Comparison of ENCODE assay signal across 25 cellular contexts in genomic region chr16:66507731-66508239, GRCh38. TPM values are rescaled to one million over a fixed set of nuclear protein-coding genes. Genes with fewer than 3 reads are reported as not detected.
A peak's percentile ranks its signal among the peaks of the same experiment; 100 is the strongest.
DNase-seq lines count a peak whose midpoint lies in the region; ATAC-seq, FAIRE-seq and TF ChIP-seq lines count a peak whose summit lies in the region.
"Had no signal": no experiment of that assay in that cellular context is flagged by ENCODE, and none has a peak within 500 bp of the region (broad histone marks: within the 10 kb centered on the region; RNA-seq: fewer than 3 reads in every experiment).

No MANE protein-coding gene starts in this region.

- H3K9me3 ChIP-seq in A549 (peaks cover 9% of the 10 kb centered on the region), RWPE2 (ENCODE audit: severe bottlenecking) (no peaks in the 10 kb centered on the region), keratinocyte (ENCODE audit: control insufficient read depth, low read depth, low read length) (no peaks in the 10 kb centered on the region), sigmoid colon (no peaks in the 10 kb centered on the region)
- H3K9me3 ChIP-seq: BLaER1 treated with 17β-estradiol and CSF1 and Interleukin-3, amounts not matched to agents 10 nM and 100 nM; HAP-1 had no signal

- H3K4me3 ChIP-seq in A549 (0 out of 3 replicates have a peak overlapping the region, but pooled peaks have one; percentile 4), RWPE2 (ENCODE audit: severe bottlenecking) (no peak overlapping the region), keratinocyte (ENCODE audit: control insufficient read depth in 2 of 3, extremely low read depth in 1 of 3, insufficient read depth in 2 of 3, low read depth in 1 of 3, low read length in 3 of 3) (no peak overlapping the region), sigmoid colon (no peak overlapping the region)
- H3K4me3 ChIP-seq: BLaER1 treated with 17β-estradiol and CSF1 and Interleukin-3, amounts not matched to agents 10 nM and 100 nM; HAP-1 had no signal

- ATAC-seq in A549, result peak in 1 of 2 experiments; percentile 6; a peak in 2 of 6 replicates
- no peak for ATAC-seq in RWPE2 (ENCODE audit: low read depth)
- no peak for ATAC-seq in GM18867 (IDR thresholded peaks at IDR 0.05; ENCODE audit: unreplicated experiment)
- ATAC-seq: WTC11 had no signal

- CTCF ChIA-PET in A549 (lab: Yijun Ruan, JAX), result interaction anchor here (1.0 to 8.2 kb wide), 8 partner anchors 20 to 150 kb away, joined by 3 to 68 read pairs (median 5); partner anchors contain the start of gene CKLF

- 34% methylated on average over 4 of the region's 4 CpGs for WGBS in A549 (ENCODE audit: missing lambda C conversion rate)
- WGBS in sigmoid colon, 2 donors, result 63 to 80% methylated on average over 4 of the region's 4 CpGs

- H3K4me1 ChIP-seq in A549 (peaks cover 73% of the 10 kb centered on the region), RWPE2 (ENCODE audit: insufficient read depth, poor library complexity, severe bottlenecking) (peaks cover 49% of the 10 kb centered on the region), keratinocyte (ENCODE audit: control insufficient read depth, extremely low read depth, insufficient read depth, low read length) (peaks cover 47% of the 10 kb centered on the region), sigmoid colon (peaks cover 0 to 31% (median 25%) of the 10 kb centered on the region in 4 donors)

- no peak overlapping the region for H2AFZ ChIP-seq in keratinocyte (ENCODE audit: control insufficient read depth, low read length)

- no peaks in the 10 kb centered on the region for H4K20me1 ChIP-seq in keratinocyte (ENCODE audit: control insufficient read depth, extremely low read depth, insufficient read depth, low read length)
- H4K20me1 ChIP-seq: BLaER1 treated with 17β-estradiol and CSF1 and Interleukin-3, amounts not matched to agents 10 nM and 100 nM had no signal

- H3K27me3 ChIP-seq in RWPE2 (ENCODE audit: insufficient read depth, poor library complexity, severe bottlenecking) (no peaks in the 10 kb centered on the region), keratinocyte (ENCODE audit: control insufficient read depth, extremely low read depth, insufficient read depth, low read length) (no peaks in the 10 kb centered on the region), sigmoid colon (no peaks in the 10 kb centered on the region)
- H3K27me3 ChIP-seq: BLaER1 treated with 17β-estradiol and CSF1 and Interleukin-3, amounts not matched to agents 10 nM and 100 nM had no signal

- TF ChIP-seq CTCF in A549 (IDR thresholded peaks at IDR 0.05), result no peak
- no peak for TF ChIP-seq CTCF in RWPE2 (IDR thresholded peaks at IDR 0.05; ENCODE audit: poor library complexity, severe bottlenecking)
- TF ChIP-seq CTCF in keratinocyte (optimal IDR thresholded peaks at IDR 0.05 in 1 of 3, IDR thresholded peaks at IDR 0.05 in 1 of 3, conservative IDR thresholded peaks at IDR 0.05 in 1 of 3; ENCODE audit: extremely low read depth in 1 of 3, insufficient read depth in 2 of 3, low read length in 3 of 3), result no peak
- no peak for TF ChIP-seq CTCF in sigmoid colon (IDR thresholded peaks at IDR 0.05)

- POLR2A ChIA-PET in A549 (lab: Yijun Ruan, JAX), result interaction anchor here (0.6 to 1.9 kb wide), 4 partner anchors 16 to 101 kb away, joined by 3 to 7 read pairs (median 3); partner anchors contain the start of gene CKLF

- TF ChIP-seq POLR2A in A549 (IDR thresholded peaks at IDR 0.05; ENCODE audit: low read length), result no peak
- TF ChIP-seq POLR2A in sigmoid colon (IDR thresholded peaks at IDR 0.05), result no peak

- DNase-seq in A549 (ENCODE audit: low read depth in 1 of 2, low spot score in 1 of 2) (peak in 1 of 2 experiments; percentile 36), RWPE2 (ENCODE audit: low spot score) (no peak), keratinocyte (ENCODE audit: low read depth, low spot score) (no peak), sigmoid colon (peak; percentile 45), NCI-H187 treated with DMSO at 0.1 percent for 48 hours (lab: John Stamatoyannopoulos, UW) (no peak), NCI-H2107 (lab: John Stamatoyannopoulos, UW) (no peak), NCI-H2227 (lab: John Stamatoyannopoulos, UW; ENCODE audit: unreplicated experiment) (no peak)
- DNase-seq: activated CD4-positive, alpha-beta memory T cell treated with anti-CD3 and anti-CD28 coated beads for 36 hours; activated effector memory CD4-positive, alpha-beta T cell treated with Interleukin-2 at 50 U/mL for 16 hours; activated naive CD8-positive, alpha-beta T cell treated with anti-CD3 and anti-CD28 coated beads for 36 hours; activated T-cell treated with anti-CD3 and anti-CD28 coated beads for 4 hours; cerebellar nuclear complex; NCI-H1092 treated with DMSO at 0.1 percent for 48 hours; NCI-H2029 treated with DMSO at 0.1 percent for 48 hours; NCI-H345; NCI-H774; SHP77; substantia nigra had no signal

- no peaks in the 10 kb centered on the region for H3K9me1 ChIP-seq in keratinocyte (ENCODE audit: control insufficient read depth, extremely low read depth, insufficient read depth, low read length)

- intact Hi-C loops in sigmoid colon (cut with DNase I), result no loop called here

- H3K27ac ChIP-seq in A549, result peak overlapping the region; percentile 95 to 97
- H3K27ac ChIP-seq in RWPE2 (ENCODE audit: poor library complexity, severe bottlenecking), result peak overlapping the region; percentile 94
- H3K27ac ChIP-seq in keratinocyte (ENCODE audit: control insufficient read depth, insufficient read depth, low read length), result peak overlapping the region; percentile 25
- no peak overlapping the region for H3K27ac ChIP-seq in sigmoid colon
- H3K27ac ChIP-seq: BLaER1 treated with 17β-estradiol and CSF1 and Interleukin-3, amounts not matched to agents 10 nM and 100 nM had no signal

- TF ChIP-seq EP300 in A549 (IDR thresholded peaks at IDR 0.05) (no peak), sigmoid colon (IDR thresholded peaks at IDR 0.05) (no peak)

- FAIRE-seq in A549 (lab: Jason Lieb, UNC) (no peak), keratinocyte (lab: Jason Lieb, UNC) (no peak)
- FAIRE-seq: D721Med, GM12892, GM19239 had no signal

- H3K36me3 ChIP-seq in RWPE2 (ENCODE audit: low read depth), result peaks cover 5% of the 10 kb centered on the region; the same call in 1 of the 2 replicates
- no peaks in the 10 kb centered on the region for H3K36me3 ChIP-seq in keratinocyte (ENCODE audit: control insufficient read depth in 2 of 2, extremely low read depth in 1 of 2, insufficient read depth in 2 of 2, low read length in 2 of 2)
- peaks cover 0 to 43% (median 11%) of the 10 kb centered on the region in 4 donors for H3K36me3 ChIP-seq in sigmoid colon

- peak overlapping the region; percentile 66 for H3K4me2 ChIP-seq in A549
- peak overlapping the region; percentile 70 for H3K4me2 ChIP-seq in keratinocyte (ENCODE audit: control insufficient read depth, extremely low read depth, insufficient read depth, low read depth, low read length)

- no peak for TF ChIP-seq RAD21 in A549 (conservative IDR thresholded peaks at IDR 0.05 in 1 of 2, IDR thresholded peaks at IDR 0.05 in 1 of 2)

- dilution Hi-C loops in keratinocyte (cut with MboI; ENCODE audit: extremely low pct_ligation_motif_present, low sequenced_read_pairs), result no loop called here

- H3K9ac ChIP-seq in keratinocyte (ENCODE audit: control insufficient read depth, extremely low read depth, insufficient read depth, low read length), result no peak overlapping the region
- H3K9ac ChIP-seq: BLaER1 treated with 17β-estradiol and CSF1 and Interleukin-3, amounts not matched to agents 10 nM and 100 nM had no signal

- no peaks in the 10 kb centered on the region for H3K79me2 ChIP-seq in keratinocyte (ENCODE audit: control insufficient read depth, insufficient read depth, low read length)

RNA-seq across cellular contexts. Expression of gene TK2, which starts 42.1 kb away (rescaled TPM):
- 29.5 and 36.3 TPM in 2 replicates for polyA plus RNA-seq in A549 (2011; rRNA removed)
- 9.1 and 11.1 TPM in 2 replicates for polyA plus RNA-seq in A549 (2012; cell fraction: cytosol; rRNA removed)
- polyA plus RNA-seq in A549 (2012; cell fraction: nucleus; rRNA removed), result 11.3 and 15.0 TPM in 2 replicates
- 13.5 to 16.2 TPM (median 13.9 TPM) in 3 replicates for polyA plus RNA-seq in A549 (2017; fragmentation: RNase III; extraction: RNeasy Plus Mini Kit Qiagen cat#74134 plus additional on column Dnase treatment)
- polyA minus RNA-seq in A549 (2011; rRNA and poly(A)+ RNA removed), result 31.4 and 40.6 TPM in 2 replicates
- polyA plus RNA-seq in keratinocyte, result 19.7 to 26.3 TPM (median 22.4 TPM) in 3 replicates
- polyA plus RNA-seq in keratinocyte (2011; ENCODE audit: low read depth), result 31.6 TPM
- 23.0 and 24.8 TPM in 2 replicates for polyA plus RNA-seq in keratinocyte (2011; cell fraction: cytosol; rRNA removed)
- polyA plus RNA-seq in keratinocyte (2011; cell fraction: nucleus; rRNA removed), result 29.8 and 36.3 TPM in 2 replicates
- polyA plus RNA-seq in keratinocyte (2012; ENCODE audit: low replicate concordance), result 12.9 and 18.8 TPM in 2 replicates
- 22.8 to 59.0 TPM (median 58.9 TPM) in 3 replicates for polyA minus RNA-seq in keratinocyte
- polyA minus RNA-seq in keratinocyte (2011; cell fraction: cytosol; rRNA and poly(A)+ RNA removed), result 23.4 TPM
- 12.1 and 17.3 TPM in 2 replicates for polyA minus RNA-seq in keratinocyte (2011; cell fraction: nucleus; rRNA and poly(A)+ RNA removed)
- 10 to 100 TPM; 17.6 to 32.7 (median 22.2) TPM for total RNA-seq in sigmoid colon
- polyA plus RNA-seq in sigmoid colon, result 10 to 100 TPM in 2 of 3 donors, 1 to 10 TPM in 1; 9.6 to 15.0 (median 11.6) TPM

RNA-seq across cellular contexts. Expression of gene CKLF, which starts 44.6 kb away (rescaled TPM):
- polyA plus RNA-seq in A549 (2011; rRNA removed), result 85.1 and 96.5 TPM in 2 replicates
- polyA plus RNA-seq in A549 (2012; cell fraction: cytosol; rRNA removed), result 134 and 167 TPM in 2 replicates
- 43.2 and 60.1 TPM in 2 replicates for polyA plus RNA-seq in A549 (2012; cell fraction: nucleus; rRNA removed)
- 72.8 to 104 TPM (median 87.0 TPM) in 3 replicates for polyA plus RNA-seq in A549 (2017; fragmentation: RNase III; extraction: RNeasy Plus Mini Kit Qiagen cat#74134 plus additional on column Dnase treatment)
- 20.9 and 23.0 TPM in 2 replicates for polyA minus RNA-seq in A549 (2011; rRNA and poly(A)+ RNA removed)
- 34.7 to 40.3 TPM (median 38.0 TPM) in 3 replicates for polyA plus RNA-seq in keratinocyte
- polyA plus RNA-seq in keratinocyte (2011; ENCODE audit: low read depth), result not detected
- polyA plus RNA-seq in keratinocyte (2011; cell fraction: cytosol; rRNA removed), result 33.9 and 39.4 TPM in 2 replicates
- polyA plus RNA-seq in keratinocyte (2011; cell fraction: nucleus; rRNA removed), result 16.9 and 18.1 TPM in 2 replicates
- 11.9 and 38.6 TPM in 2 replicates for polyA plus RNA-seq in keratinocyte (2012; ENCODE audit: low replicate concordance)
- polyA minus RNA-seq in keratinocyte, result 11.2 to 17.1 TPM (median 12.5 TPM) in 3 replicates
- 33.2 TPM for polyA minus RNA-seq in keratinocyte (2011; cell fraction: cytosol; rRNA and poly(A)+ RNA removed)
- 5.6 and 8.8 TPM in 2 replicates for polyA minus RNA-seq in keratinocyte (2011; cell fraction: nucleus; rRNA and poly(A)+ RNA removed)
- total RNA-seq in sigmoid colon, result 10 to 100 TPM; 24.1 to 53.6 (median 37.3) TPM
- 10 to 100 TPM; 40.2 to 57.4 (median 48.6) TPM for polyA plus RNA-seq in sigmoid colon

RNA-seq across cellular contexts. Expression of gene CMTM1, which starts 58.5 kb away (rescaled TPM):
- 1.1 and 1.3 TPM in 2 replicates for polyA plus RNA-seq in A549 (2011; rRNA removed)
- polyA plus RNA-seq in A549 (2012; cell fraction: cytosol; rRNA removed), result 1.9 and 2.7 TPM in 2 replicates
- 1.4 and 1.6 TPM in 2 replicates for polyA plus RNA-seq in A549 (2012; cell fraction: nucleus; rRNA removed)
- polyA plus RNA-seq in A549 (2017; fragmentation: RNase III; extraction: RNeasy Plus Mini Kit Qiagen cat#74134 plus additional on column Dnase treatment), result 1.5 to 2.1 TPM (median 1.9 TPM) in 3 replicates
- polyA minus RNA-seq in A549 (2011; rRNA and poly(A)+ RNA removed), result 1.3 and 2.6 TPM in 2 replicates
- 0.23 to 0.85 TPM (median 0.24 TPM) in 3 replicates for polyA plus RNA-seq in keratinocyte
- not detected for polyA plus RNA-seq in keratinocyte (2011; ENCODE audit: low read depth)
- 0.09 and 0.64 TPM in 2 replicates for polyA plus RNA-seq in keratinocyte (2011; cell fraction: cytosol; rRNA removed)
- polyA plus RNA-seq in keratinocyte (2011; cell fraction: nucleus; rRNA removed), result 0.36 and 0.44 TPM in 2 replicates
- 0.33 and 0.37 TPM in 2 replicates for polyA plus RNA-seq in keratinocyte (2012; ENCODE audit: low replicate concordance)
- 0.33 TPM in 1 of 3 replicates, not detected in the others for polyA minus RNA-seq in keratinocyte
- polyA minus RNA-seq in keratinocyte (2011; cell fraction: cytosol; rRNA and poly(A)+ RNA removed), result 3.1 TPM
- polyA minus RNA-seq in keratinocyte (2011; cell fraction: nucleus; rRNA and poly(A)+ RNA removed), result 0.84 and 0.93 TPM in 2 replicates
- total RNA-seq in sigmoid colon, result 1 to 10 TPM in 3 of 4 donors, under 1 TPM in 1; 0.71 to 3.0 (median 1.6) TPM
- polyA plus RNA-seq in sigmoid colon, result under 1 TPM in 1 of 3 donors, not detected in 2; 0.85 TPM

Comparison
In these comparisons a context has a peak if more than half of its experiments do, and no peak if none do; other contexts are left out.
1. H3K27ac ChIP-seq: peak in A549 (2 of 2), RWPE2 (single experiment) and keratinocyte (single experiment); none in sigmoid colon (0 of 4).